8 cellular contexts compared by ENCODE assay signal in the genomic region with DNA sequence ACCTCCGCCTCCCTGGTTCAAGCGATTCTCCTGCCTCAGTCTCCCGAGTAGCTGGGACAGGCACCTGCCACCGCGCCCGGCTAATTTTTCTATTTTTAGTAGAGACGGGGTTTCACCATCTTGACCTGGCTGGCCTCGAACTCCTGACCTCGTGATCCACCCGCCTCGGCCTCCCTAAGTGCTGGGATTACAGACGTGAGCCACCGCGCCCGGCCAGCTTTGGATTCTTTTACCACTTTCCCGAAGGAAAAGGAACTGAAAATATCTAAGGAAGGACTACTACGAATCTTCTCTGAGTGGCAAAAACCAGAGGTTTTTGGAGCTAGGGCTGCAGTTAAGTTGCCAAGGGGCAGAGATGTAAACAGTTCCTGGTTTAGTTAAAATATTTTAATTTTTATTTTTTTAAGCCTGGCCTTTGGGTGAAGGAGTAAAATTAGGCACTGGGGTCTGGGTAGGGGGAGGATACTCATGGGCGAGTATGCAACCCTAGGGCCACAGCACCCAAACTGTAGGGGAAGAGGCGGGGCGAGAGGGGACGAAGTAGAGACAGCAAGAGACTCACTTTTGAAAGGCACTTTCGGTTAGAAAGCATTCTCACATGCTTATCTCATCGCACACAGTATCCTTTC. TPM values are rescaled to one million over a fixed set of nuclear protein-coding genes. Genes with fewer than 3 reads are reported as not detected.
DNase-seq lines count a peak whose midpoint lies in the region; ATAC-seq and TF ChIP-seq lines count a peak whose summit lies in the region.

No MANE protein-coding gene starts in this region.

- H3K9me3 Mint-ChIP-seq in T-helper 2 cell treated with Interferon-gamma antibody and Interleukin-4, amounts not matched to agents 5 μg/mL and 100 μg/mL, for 36 hours, result peaks cover 10% of the 10 kb centered on the region
- H3K9me3 Mint-ChIP-seq in endodermal cell, result peaks cover 3% of the 10 kb centered on the region
- H3K9me3 Mint-ChIP-seq in neural progenitor cell, result peaks cover 12% of the 10 kb centered on the region

- peaks cover 6% of the 10 kb centered on the region for H3K9me3 ChIP-seq in endodermal cell (ENCODE audit: control insufficient read depth, low read length)
- no peaks in the 10 kb centered on the region for H3K9me3 ChIP-seq in neural progenitor cell (ENCODE audit: low read depth)

- H3K27ac ChIP-seq in endodermal cell (ENCODE audit: low read depth, low read length) (peak overlapping the region; percentile 97), neural progenitor cell (peak overlapping the region; percentile 98)

- H3K4me1 Mint-ChIP-seq in T-helper 2 cell treated with Interferon-gamma antibody and Interleukin-4, amounts not matched to agents 5 μg/mL and 100 μg/mL, for 36 hours (ENCODE audit: low read depth), result peaks cover 65% of the 10 kb centered on the region
- H3K4me1 Mint-ChIP-seq in endodermal cell, result peaks cover 30% of the 10 kb centered on the region
- peaks cover 33% of the 10 kb centered on the region for H3K4me1 Mint-ChIP-seq in neural progenitor cell

- peak overlapping the region; percentile 99 for H3K27ac Mint-ChIP-seq in T-helper 2 cell treated with Interferon-gamma antibody and Interleukin-4, amounts not matched to agents 5 μg/mL and 100 μg/mL, for 36 hours
- H3K27ac Mint-ChIP-seq in endodermal cell (peak overlapping the region; percentile 98), neural progenitor cell (peak overlapping the region; percentile 92)

- peaks cover 15% of the 10 kb centered on the region for H3F3A ChIP-seq in neural progenitor cell (ENCODE audit: low read depth)

- H3K36me3 ChIP-seq in endodermal cell (ENCODE audit: control insufficient read depth, insufficient read depth, low read length), result peaks cover 7% of the 10 kb centered on the region
- H3K36me3 ChIP-seq in neural progenitor cell, result no peaks in the 10 kb centered on the region

- H2AFZ ChIP-seq in neural progenitor cell (replicated peaks), result peak overlapping the region; percentile 85

- H3K27me3 Mint-ChIP-seq in T-helper 2 cell treated with Interferon-gamma antibody and Interleukin-4, amounts not matched to agents 5 μg/mL and 100 μg/mL, for 36 hours (ENCODE audit: low read depth), result no peaks in the 10 kb centered on the region
- H3K27me3 Mint-ChIP-seq in endodermal cell (ENCODE audit: insufficient read depth) (no peaks in the 10 kb centered on the region), neural progenitor cell (ENCODE audit: insufficient read depth, low read depth) (peaks cover 7% of the 10 kb centered on the region)

- H3K4me3 ChIP-seq in endodermal cell (ENCODE audit: low read length), result peak overlapping the region; percentile 94
- peak overlapping the region; percentile 53 for H3K4me3 ChIP-seq in neural progenitor cell

- peaks cover 33% of the 10 kb centered on the region for H3K36me3 Mint-ChIP-seq in T-helper 2 cell treated with Interferon-gamma antibody and Interleukin-4, amounts not matched to agents 5 μg/mL and 100 μg/mL, for 36 hours (ENCODE audit: low read depth)
- H3K36me3 Mint-ChIP-seq in endodermal cell (ENCODE audit: low read depth), result peaks cover 14% of the 10 kb centered on the region
- peaks cover 32% of the 10 kb centered on the region for H3K36me3 Mint-ChIP-seq in neural progenitor cell

- peak overlapping the region; percentile 76 for H3K4me2 ChIP-seq in neural progenitor cell

- WGBS in endodermal cell (ENCODE audit: insufficient coverage in 1 of 2, insufficient read length in 1 of 2), 2 experiments, result 44 to 62% methylated on average over 12 to 23 of the region's 23 CpGs

- H3K4me1 ChIP-seq in endodermal cell (ENCODE audit: control insufficient read depth, insufficient read depth, low read length) (peaks cover 3% of the 10 kb centered on the region), neural progenitor cell (peaks cover 28% of the 10 kb centered on the region)

- in situ Hi-C loops in GM13976 (cut with MboI; ENCODE audit: low sequenced_read_pairs, unreplicated experiment), result no loop called here

- peaks cover 89% of the 10 kb centered on the region for H3K79me2 ChIP-seq in neural progenitor cell (ENCODE audit: low read depth)

- peak; percentile 43 for DNase-seq in activated CD4-positive, alpha-beta T cell treated with anti-CD3 and anti-CD28 coated beads for 48 hours
- no peak for DNase-seq in activated CD4-positive, alpha-beta T cell treated with anti-CD3 and anti-CD28 coated beads for 1 hour
- DNase-seq in T-helper 2 cell treated with Interferon-gamma antibody and Interleukin-4, amounts not matched to agents 5 μg/mL and 100 μg/mL, for 36 hours (ENCODE audit: low spot score), result no peak
- no peak for DNase-seq in endodermal cell
- DNase-seq in neural progenitor cell (ENCODE audit: low spot score), result no peak
- DNase-seq in GM13976 (ENCODE audit: low spot score), result no peak
- no peak for DNase-seq in dedifferentiated amniotic fluid mesenchymal stem cell (ENCODE audit: extremely low spot score)

- TF ChIP-seq CTCF in endodermal cell (conservative IDR thresholded peaks at IDR 0.05) (no peak), neural progenitor cell (IDR thresholded peaks at IDR 0.05) (no peak), GM13976 (IDR thresholded peaks at IDR 0.05; ENCODE audit: borderline replicate concordance, control extremely low read depth, extremely low read depth, insufficient read depth, missing control alignments) (no peak)

- ATAC-seq in GM18870 (IDR thresholded peaks at IDR 0.05; ENCODE audit: unreplicated experiment), result no peak

- H3K4me3 Mint-ChIP-seq in T-helper 2 cell treated with Interferon-gamma antibody and Interleukin-4, amounts not matched to agents 5 μg/mL and 100 μg/mL, for 36 hours, result peak overlapping the region; percentile 92
- H3K4me3 Mint-ChIP-seq in endodermal cell, result peak overlapping the region; percentile 80
- H3K4me3 Mint-ChIP-seq in neural progenitor cell, result peak overlapping the region; percentile 83

- H4K20me1 ChIP-seq in neural progenitor cell (ENCODE audit: low read depth), result no peaks in the 10 kb centered on the region

- H3K9ac ChIP-seq in endodermal cell (ENCODE audit: extremely low read depth, low read length, poor library complexity, severe bottlenecking) (peak overlapping the region; percentile 80), neural progenitor cell (no peak overlapping the region)

- H3K27me3 ChIP-seq in endodermal cell (ENCODE audit: control insufficient read depth, insufficient read depth, low read length, poor library complexity, severe bottlenecking) (no peaks in the 10 kb centered on the region), neural progenitor cell (no peaks in the 10 kb centered on the region)

RNA-seq across cellular contexts. Expression of gene CISD2, which starts 0.5 kb away (rescaled TPM):
- 10 to 100 TPM; 36.9 to 38.5 TPM for total RNA-seq in endodermal cell
- 50.0 TPM for polyA plus RNA-seq in endodermal cell (2013, experiment 1 of 2)
- 54.6 TPM for polyA plus RNA-seq in endodermal cell (2013, experiment 2 of 2)
- 44.0 and 78.6 TPM in 2 replicates for total RNA-seq in neural progenitor cell (ENCODE audit: low replicate concordance)

RNA-seq across cellular contexts. Expression of gene UBE2D3, which starts 40.9 kb away (rescaled TPM):
- total RNA-seq in endodermal cell (100 to 1,000 TPM; 283 to 310 TPM), neural progenitor cell (ENCODE audit: low replicate concordance) (472 and 573 TPM in 2 replicates)
- polyA plus RNA-seq in endodermal cell (2013, experiment 1 of 2), result 349 TPM
- polyA plus RNA-seq in endodermal cell (2013, experiment 2 of 2), result 290 TPM
